In the genomic region with DNA sequence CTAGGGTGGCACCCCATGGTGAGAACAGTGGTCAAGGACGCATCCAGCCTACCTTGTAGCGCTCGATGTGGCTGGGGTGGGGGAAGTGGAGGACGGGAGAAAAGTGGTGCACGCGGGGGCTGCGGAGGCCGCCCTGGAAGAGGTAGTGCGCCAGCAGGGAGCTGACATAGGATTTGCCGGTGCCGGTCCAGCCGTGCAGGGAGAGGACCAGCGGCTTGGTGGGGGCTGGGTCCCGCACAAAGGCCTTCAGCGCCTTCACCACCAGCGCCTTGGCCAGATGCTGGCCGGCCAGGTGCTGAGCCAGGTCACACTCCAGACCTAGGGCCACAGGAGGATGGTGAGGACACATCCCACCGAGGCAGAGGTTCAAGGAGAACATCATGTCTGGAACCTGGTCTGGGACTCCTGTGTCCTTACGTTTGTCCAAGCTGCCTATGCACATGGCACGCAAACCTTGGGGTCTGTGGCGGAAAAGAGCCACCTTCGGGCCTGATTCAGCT, we compare ENCODE assay signal across 1 cellular context.
A peak's percentile ranks its signal among the peaks of the same experiment; 100 is the strongest.
TF ChIP-seq lines count a peak whose summit lies in the region.

No MANE protein-coding gene starts in this region.

TF ChIP-seq in K562, 482 proteins besides CTCF, POLR2A, EP300 and RAD21 (continued from another document and continues in another):
- TF ChIP-seq, protein P1, sequence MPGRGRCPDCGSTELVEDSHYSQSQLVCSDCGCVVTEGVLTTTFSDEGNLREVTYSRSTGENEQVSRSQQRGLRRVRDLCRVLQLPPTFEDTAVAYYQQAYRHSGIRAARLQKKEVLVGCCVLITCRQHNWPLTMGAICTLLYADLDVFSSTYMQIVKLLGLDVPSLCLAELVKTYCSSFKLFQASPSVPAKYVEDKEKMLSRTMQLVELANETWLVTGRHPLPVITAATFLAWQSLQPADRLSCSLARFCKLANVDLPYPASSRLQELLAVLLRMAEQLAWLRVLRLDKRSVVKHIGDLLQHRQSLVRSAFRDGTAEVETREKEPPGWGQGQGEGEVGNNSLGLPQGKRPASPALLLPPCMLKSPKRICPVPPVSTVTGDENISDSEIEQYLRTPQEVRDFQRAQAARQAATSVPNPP (IDR thresholded peaks at IDR 0.05; ENCODE audit: borderline replicate concordance, insufficient read depth, insufficient read length): no peak
- TF ChIP-seq ZNF263 (CRISPR knock-in tag; IDR thresholded peaks at IDR 0.05; ENCODE audit: borderline replicate concordance) (peak; percentile 14; the same call in 1 of the 2 replicates), PTTG1 (tag; IDR thresholded peaks at IDR 0.05; ENCODE audit: low read depth) (no peak), ZBTB8A (IDR thresholded peaks at IDR 0.05; ENCODE audit: partially characterized antibody) (no peak), RNF2 (IDR thresholded peaks at IDR 0.05) (no peak), TSHZ1 (CRISPR knock-in tag; IDR thresholded peaks at IDR 0.05) (no peak), ETV6 (IDR thresholded peaks at IDR 0.05; ENCODE audit: borderline replicate concordance in 1 of 2, low read depth in 2 of 2, low read length in 1 of 2) (no peak), ETV6 (CRISPR knock-in tag; IDR thresholded peaks at IDR 0.05; ENCODE audit: borderline replicate concordance) (peak; percentile 84; the same call in 1 of the 2 replicates), C11orf30 (IDR thresholded peaks at IDR 0.05; ENCODE audit: low read depth) (no peak), E2F4 (CRISPR knock-in tag; IDR thresholded peaks at IDR 0.05; ENCODE audit: low read depth) (0 out of 2 replicates have a peak, but pooled peaks have one; percentile 50), ZC3H11A (IDR thresholded peaks at IDR 0.05; ENCODE audit: low read depth, low read length) (no peak), EWSR1 (IDR thresholded peaks at IDR 0.05; ENCODE audit: borderline replicate concordance, low read depth, partially characterized antibody) (no peak), ZNF512 (tag; IDR thresholded peaks at IDR 0.05) (no peak), RFX5 (IDR thresholded peaks at IDR 0.05; ENCODE audit: low read depth, low read length) (no peak), E2F5 (CRISPR knock-in tag; IDR thresholded peaks at IDR 0.05) (0 out of 2 replicates have a peak, but pooled peaks have one; percentile 57), ZNF589 (CRISPR knock-in tag; IDR thresholded peaks at IDR 0.05; ENCODE audit: low read depth) (no peak), ELF1 (tag; IDR thresholded peaks at IDR 0.05) (no peak), LEF1 (IDR thresholded peaks at IDR 0.05) (no peak), ARID2 (IDR thresholded peaks at IDR 0.05) (peak; percentile 58), SLC30A9 (CRISPR knock-in tag; IDR thresholded peaks at IDR 0.05) (no peak), RB1 (IDR thresholded peaks at IDR 0.05; ENCODE audit: low read depth) (peak; percentile 66; the same call in 1 of the 2 replicates), CEBPB (tag; IDR thresholded peaks at IDR 0.05) (no peak), ZFP91 (CRISPR knock-in tag; IDR thresholded peaks at IDR 0.05) (0 out of 2 replicates have a peak, but pooled peaks have one; percentile 15), TCF3 (CRISPR knock-in tag; IDR thresholded peaks at IDR 0.05) (no peak), ZBED1 (IDR thresholded peaks at IDR 0.05) (no peak)
- TF ChIP-seq, protein P2, sequence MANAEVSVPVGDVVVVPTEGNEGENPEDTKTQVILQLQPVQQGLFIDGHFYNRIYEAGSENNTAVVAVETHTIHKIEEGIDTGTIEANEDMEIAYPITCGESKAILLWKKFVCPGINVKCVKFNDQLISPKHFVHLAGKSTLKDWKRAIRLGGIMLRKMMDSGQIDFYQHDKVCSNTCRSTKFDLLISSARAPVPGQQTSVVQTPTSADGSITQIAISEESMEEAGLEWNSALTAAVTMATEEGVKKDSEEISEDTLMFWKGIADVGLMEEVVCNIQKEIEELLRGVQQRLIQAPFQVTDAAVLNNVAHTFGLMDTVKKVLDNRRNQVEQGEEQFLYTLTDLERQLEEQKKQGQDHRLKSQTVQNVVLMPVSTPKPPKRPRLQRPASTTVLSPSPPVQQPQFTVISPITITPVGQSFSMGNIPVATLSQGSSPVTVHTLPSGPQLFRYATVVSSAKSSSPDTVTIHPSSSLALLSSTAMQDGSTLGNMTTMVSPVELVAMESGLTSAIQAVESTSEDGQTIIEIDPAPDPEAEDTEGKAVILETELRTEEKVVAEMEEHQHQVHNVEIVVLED (CRISPR knock-in tag; IDR thresholded peaks at IDR 0.05): no peak
- TF ChIP-seq, protein P3, sequence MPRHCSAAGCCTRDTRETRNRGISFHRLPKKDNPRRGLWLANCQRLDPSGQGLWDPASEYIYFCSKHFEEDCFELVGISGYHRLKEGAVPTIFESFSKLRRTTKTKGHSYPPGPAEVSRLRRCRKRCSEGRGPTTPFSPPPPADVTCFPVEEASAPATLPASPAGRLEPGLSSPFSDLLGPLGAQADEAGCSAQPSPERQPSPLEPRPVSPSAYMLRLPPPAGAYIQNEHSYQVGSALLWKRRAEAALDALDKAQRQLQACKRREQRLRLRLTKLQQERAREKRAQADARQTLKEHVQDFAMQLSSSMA (CRISPR knock-in tag; IDR thresholded peaks at IDR 0.05): no peak
- TF ChIP-seq, protein P4, sequence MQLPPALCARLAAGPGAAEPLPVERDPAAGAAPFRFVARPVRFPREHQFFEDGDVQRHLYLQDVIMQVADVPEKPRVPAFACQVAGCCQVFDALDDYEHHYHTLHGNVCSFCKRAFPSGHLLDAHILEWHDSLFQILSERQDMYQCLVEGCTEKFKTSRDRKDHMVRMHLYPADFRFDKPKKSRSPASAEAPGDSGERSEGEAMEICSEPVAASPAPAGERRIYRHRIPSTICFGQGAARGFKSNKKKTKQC (CRISPR knock-in tag; IDR thresholded peaks at IDR 0.05): peak; percentile 38; the same call in 1 of the 2 replicates
- TF ChIP-seq, protein P5, sequence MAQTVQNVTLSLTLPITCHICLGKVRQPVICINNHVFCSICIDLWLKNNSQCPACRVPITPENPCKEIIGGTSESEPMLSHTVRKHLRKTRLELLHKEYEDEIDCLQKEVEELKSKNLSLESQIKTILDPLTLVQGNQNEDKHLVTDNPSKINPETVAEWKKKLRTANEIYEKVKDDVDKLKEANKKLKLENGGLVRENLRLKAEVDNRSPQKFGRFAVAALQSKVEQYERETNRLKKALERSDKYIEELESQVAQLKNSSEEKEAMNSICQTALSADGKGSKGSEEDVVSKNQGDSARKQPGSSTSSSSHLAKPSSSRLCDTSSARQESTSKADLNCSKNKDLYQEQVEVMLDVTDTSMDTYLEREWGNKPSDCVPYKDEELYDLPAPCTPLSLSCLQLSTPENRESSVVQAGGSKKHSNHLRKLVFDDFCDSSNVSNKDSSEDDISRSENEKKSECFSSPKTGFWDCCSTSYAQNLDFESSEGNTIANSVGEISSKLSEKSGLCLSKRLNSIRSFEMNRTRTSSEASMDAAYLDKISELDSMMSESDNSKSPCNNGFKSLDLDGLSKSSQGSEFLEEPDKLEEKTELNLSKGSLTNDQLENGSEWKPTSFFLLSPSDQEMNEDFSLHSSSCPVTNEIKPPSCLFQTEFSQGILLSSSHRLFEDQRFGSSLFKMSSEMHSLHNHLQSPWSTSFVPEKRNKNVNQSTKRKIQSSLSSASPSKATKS (CRISPR knock-in tag; IDR thresholded peaks at IDR 0.05): no peak
- TF ChIP-seq, protein P6, sequence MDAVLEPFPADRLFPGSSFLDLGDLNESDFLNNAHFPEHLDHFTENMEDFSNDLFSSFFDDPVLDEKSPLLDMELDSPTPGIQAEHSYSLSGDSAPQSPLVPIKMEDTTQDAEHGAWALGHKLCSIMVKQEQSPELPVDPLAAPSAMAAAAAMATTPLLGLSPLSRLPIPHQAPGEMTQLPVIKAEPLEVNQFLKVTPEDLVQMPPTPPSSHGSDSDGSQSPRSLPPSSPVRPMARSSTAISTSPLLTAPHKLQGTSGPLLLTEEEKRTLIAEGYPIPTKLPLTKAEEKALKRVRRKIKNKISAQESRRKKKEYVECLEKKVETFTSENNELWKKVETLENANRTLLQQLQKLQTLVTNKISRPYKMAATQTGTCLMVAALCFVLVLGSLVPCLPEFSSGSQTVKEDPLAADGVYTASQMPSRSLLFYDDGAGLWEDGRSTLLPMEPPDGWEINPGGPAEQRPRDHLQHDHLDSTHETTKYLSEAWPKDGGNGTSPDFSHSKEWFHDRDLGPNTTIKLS (IDR thresholded peaks at IDR 0.05; ENCODE audit: borderline replicate concordance, low read depth): no peak
- TF ChIP-seq, protein P7, sequence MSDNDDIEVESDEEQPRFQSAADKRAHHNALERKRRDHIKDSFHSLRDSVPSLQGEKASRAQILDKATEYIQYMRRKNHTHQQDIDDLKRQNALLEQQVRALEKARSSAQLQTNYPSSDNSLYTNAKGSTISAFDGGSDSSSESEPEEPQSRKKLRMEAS (CRISPR knock-in tag; IDR thresholded peaks at IDR 0.05): no peak; the same call in none of the 2 replicates
